3 cellular contexts compared by ENCODE assay signal in genomic region chr1:72056516-72056915, GRCh38.
TF ChIP-seq lines count a peak whose summit lies in the region.

No MANE protein-coding gene starts in this region.

TF ChIP-seq in SK-N-SH treated with all-trans-retinoic acid at 6 μM for 48 hours, 23 proteins besides CTCF, POLR2A, EP300 and RAD21:
- TF ChIP-seq ZNF565 (CRISPR knock-in tag; conservative IDR thresholded peaks at IDR 0.05; ENCODE audit: low read depth) (no peak), PPARA (CRISPR knock-in tag; IDR thresholded peaks at IDR 0.05; ENCODE audit: borderline replicate concordance) (no peak), GLIS3 (CRISPR knock-in tag; IDR thresholded peaks at IDR 0.05) (no peak), ISL1 (CRISPR knock-in tag; IDR thresholded peaks at IDR 0.05) (peak; percentile 74), SNAI2 (CRISPR knock-in tag; IDR thresholded peaks at IDR 0.05) (no peak), OSR1 (CRISPR knock-in tag; IDR thresholded peaks at IDR 0.05) (no peak), TCF4 (CRISPR knock-in tag; IDR thresholded peaks at IDR 0.05; ENCODE audit: borderline replicate concordance) (peak; percentile 49; the same call in 1 of the 2 replicates), ZC3H10 (CRISPR knock-in tag; IDR thresholded peaks at IDR 0.05) (no peak)
- TF ChIP-seq, protein P1, sequence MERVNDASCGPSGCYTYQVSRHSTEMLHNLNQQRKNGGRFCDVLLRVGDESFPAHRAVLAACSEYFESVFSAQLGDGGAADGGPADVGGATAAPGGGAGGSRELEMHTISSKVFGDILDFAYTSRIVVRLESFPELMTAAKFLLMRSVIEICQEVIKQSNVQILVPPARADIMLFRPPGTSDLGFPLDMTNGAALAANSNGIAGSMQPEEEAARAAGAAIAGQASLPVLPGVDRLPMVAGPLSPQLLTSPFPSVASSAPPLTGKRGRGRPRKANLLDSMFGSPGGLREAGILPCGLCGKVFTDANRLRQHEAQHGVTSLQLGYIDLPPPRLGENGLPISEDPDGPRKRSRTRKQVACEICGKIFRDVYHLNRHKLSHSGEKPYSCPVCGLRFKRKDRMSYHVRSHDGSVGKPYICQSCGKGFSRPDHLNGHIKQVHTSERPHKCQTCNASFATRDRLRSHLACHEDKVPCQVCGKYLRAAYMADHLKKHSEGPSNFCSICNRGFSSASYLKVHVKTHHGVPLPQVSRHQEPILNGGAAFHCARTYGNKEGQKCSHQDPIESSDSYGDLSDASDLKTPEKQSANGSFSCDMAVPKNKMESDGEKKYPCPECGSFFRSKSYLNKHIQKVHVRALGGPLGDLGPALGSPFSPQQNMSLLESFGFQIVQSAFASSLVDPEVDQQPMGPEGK (CRISPR knock-in tag; IDR thresholded peaks at IDR 0.05; ENCODE audit: borderline replicate concordance): no peak
- TF ChIP-seq, protein P2, sequence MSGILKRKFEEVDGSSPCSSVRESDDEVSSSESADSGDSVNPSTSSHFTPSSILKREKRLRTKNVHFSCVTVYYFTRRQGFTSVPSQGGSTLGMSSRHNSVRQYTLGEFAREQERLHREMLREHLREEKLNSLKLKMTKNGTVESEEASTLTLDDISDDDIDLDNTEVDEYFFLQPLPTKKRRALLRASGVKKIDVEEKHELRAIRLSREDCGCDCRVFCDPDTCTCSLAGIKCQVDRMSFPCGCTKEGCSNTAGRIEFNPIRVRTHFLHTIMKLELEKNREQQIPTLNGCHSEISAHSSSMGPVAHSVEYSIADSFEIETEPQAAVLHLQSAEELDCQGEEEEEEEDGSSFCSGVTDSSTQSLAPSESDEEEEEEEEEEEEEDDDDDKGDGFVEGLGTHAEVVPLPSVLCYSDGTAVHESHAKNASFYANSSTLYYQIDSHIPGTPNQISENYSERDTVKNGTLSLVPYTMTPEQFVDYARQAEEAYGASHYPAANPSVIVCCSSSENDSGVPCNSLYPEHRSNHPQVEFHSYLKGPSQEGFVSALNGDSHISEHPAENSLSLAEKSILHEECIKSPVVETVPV (CRISPR knock-in tag; IDR thresholded peaks at IDR 0.05): 0 out of 2 replicates have a peak, but pooled peaks have one; percentile 55

TF ChIP-seq in SK-N-SH, 30 proteins besides CTCF, POLR2A, EP300 and RAD21:
- TF ChIP-seq FOXJ3 (CRISPR knock-in tag; IDR thresholded peaks at IDR 0.05) (no peak), TEAD4 (IDR thresholded peaks at IDR 0.05; ENCODE audit: borderline replicate concordance, insufficient read depth) (no peak), EZH2phosphoT487 (IDR thresholded peaks at IDR 0.05; ENCODE audit: borderline replicate concordance, low read depth) (no peak), YY1 (IDR thresholded peaks at IDR 0.05; ENCODE audit: low read depth) (no peak), NRF1 (IDR thresholded peaks at IDR 0.05; ENCODE audit: low read depth, low read length) (no peak), TCF12 (IDR thresholded peaks at IDR 0.05) (no peak), RFX5 (IDR thresholded peaks at IDR 0.05; ENCODE audit: low read length) (no peak), SMC3 (IDR thresholded peaks at IDR 0.05; ENCODE audit: low read depth, low read length) (no peak), MEF2A (IDR thresholded peaks at IDR 0.05; ENCODE audit: borderline replicate concordance, low read depth) (no peak), NFIC (IDR thresholded peaks at IDR 0.05; ENCODE audit: borderline replicate concordance) (no peak)
- TF ChIP-seq, protein P3, sequence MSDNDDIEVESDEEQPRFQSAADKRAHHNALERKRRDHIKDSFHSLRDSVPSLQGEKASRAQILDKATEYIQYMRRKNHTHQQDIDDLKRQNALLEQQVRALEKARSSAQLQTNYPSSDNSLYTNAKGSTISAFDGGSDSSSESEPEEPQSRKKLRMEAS (IDR thresholded peaks at IDR 0.05; ENCODE audit: low read depth): no peak
- TF ChIP-seq, protein P4, sequence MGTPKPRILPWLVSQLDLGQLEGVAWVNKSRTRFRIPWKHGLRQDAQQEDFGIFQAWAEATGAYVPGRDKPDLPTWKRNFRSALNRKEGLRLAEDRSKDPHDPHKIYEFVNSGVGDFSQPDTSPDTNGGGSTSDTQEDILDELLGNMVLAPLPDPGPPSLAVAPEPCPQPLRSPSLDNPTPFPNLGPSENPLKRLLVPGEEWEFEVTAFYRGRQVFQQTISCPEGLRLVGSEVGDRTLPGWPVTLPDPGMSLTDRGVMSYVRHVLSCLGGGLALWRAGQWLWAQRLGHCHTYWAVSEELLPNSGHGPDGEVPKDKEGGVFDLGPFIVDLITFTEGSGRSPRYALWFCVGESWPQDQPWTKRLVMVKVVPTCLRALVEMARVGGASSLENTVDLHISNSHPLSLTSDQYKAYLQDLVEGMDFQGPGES (IDR thresholded peaks at IDR 0.05; ENCODE audit: low read depth, low read length): no peak

TF ChIP-seq in H1, 55 proteins besides CTCF, POLR2A, EP300 and RAD21:
- TF ChIP-seq, protein P5, sequence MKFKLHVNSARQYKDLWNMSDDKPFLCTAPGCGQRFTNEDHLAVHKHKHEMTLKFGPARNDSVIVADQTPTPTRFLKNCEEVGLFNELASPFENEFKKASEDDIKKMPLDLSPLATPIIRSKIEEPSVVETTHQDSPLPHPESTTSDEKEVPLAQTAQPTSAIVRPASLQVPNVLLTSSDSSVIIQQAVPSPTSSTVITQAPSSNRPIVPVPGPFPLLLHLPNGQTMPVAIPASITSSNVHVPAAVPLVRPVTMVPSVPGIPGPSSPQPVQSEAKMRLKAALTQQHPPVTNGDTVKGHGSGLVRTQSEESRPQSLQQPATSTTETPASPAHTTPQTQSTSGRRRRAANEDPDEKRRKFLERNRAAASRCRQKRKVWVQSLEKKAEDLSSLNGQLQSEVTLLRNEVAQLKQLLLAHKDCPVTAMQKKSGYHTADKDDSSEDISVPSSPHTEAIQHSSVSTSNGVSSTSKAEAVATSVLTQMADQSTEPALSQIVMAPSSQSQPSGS (IDR thresholded peaks at IDR 0.05; ENCODE audit: low read length): no peak
- TF ChIP-seq, protein P6, sequence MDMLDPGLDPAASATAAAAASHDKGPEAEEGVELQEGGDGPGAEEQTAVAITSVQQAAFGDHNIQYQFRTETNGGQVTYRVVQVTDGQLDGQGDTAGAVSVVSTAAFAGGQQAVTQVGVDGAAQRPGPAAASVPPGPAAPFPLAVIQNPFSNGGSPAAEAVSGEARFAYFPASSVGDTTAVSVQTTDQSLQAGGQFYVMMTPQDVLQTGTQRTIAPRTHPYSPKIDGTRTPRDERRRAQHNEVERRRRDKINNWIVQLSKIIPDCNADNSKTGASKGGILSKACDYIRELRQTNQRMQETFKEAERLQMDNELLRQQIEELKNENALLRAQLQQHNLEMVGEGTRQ (IDR thresholded peaks at IDR 0.05; ENCODE audit: low read length): no peak
- TF ChIP-seq RNF2 (IDR thresholded peaks at IDR 0.05; ENCODE audit: borderline replicate concordance, low read depth, low read length, missing control alignments, poor library complexity, severe bottlenecking) (no peak), SRF (IDR thresholded peaks at IDR 0.05; ENCODE audit: low read depth, low read length) (no peak), TEAD4 (IDR thresholded peaks at IDR 0.05; ENCODE audit: low read depth, low read length) (no peak), KDM1A (IDR thresholded peaks at IDR 0.05; ENCODE audit: borderline replicate concordance, low read length) (no peak)
- TF ChIP-seq, protein P3 (IDR thresholded peaks at IDR 0.05): no peak
